In the genomic region with DNA sequence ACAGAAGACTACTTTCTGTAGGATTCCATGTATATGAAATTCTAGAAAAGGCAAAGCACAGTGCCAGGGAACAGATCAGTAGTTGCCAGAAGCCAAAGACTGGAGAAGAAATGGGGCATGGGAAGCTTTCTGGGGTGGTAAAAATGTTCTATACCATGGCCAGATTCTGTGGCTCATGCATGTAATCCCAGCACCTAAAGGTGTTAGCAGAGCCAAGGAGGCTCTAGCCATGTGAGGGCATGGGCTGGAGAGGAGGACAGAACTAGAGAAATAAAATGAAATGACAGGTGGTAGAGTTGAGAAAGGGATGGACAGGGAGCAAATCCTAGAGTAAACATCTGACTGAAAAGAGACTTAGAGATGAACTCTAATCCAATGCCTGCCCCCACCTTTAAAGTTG, we compare ENCODE assay signal across 16 cellular contexts. TPM values are rescaled to one million over a fixed set of nuclear protein-coding genes. Genes with fewer than 3 reads are reported as not detected.
DNase-seq lines count a peak whose midpoint lies in the region; ATAC-seq, FAIRE-seq and TF ChIP-seq lines count a peak whose summit lies in the region.
"Had no signal": no experiment of that assay in that cellular context is flagged by ENCODE, and none has a peak within 500 bp of the region (broad histone marks: within the 10 kb centered on the region; RNA-seq: fewer than 3 reads in every experiment).

No MANE protein-coding gene starts in this region.

- H3K4me1 Mint-ChIP-seq in activated CD8-positive, alpha-beta T cell treated with anti-CD3 and anti-CD28 coated beads, Interleukin-2, amount 10 ng/mL, durations not matched to agents 7 days and 5 days (ENCODE audit: low read depth), result peaks cover 12% of the 10 kb centered on the region
- H3K4me1 Mint-ChIP-seq in activated T-helper 1 cell treated with anti-CD3 and anti-CD28 coated beads, Interleukin-12 subunit alpha, Interleukin-12 subunit beta, Interleukin-2, Interleukin-4 antibody, amounts not matched to agents 30 ng/mL and 10 ng/mL and 1 ng/mL, durations not matched to agents 14 hours and 24 hours and 36 hours (ENCODE audit: low read depth), result no peaks in the 10 kb centered on the region
- H3K4me1 Mint-ChIP-seq: natural killer cell had no signal

- no peak overlapping the region for H3K27ac Mint-ChIP-seq in activated CD8-positive, alpha-beta T cell treated with anti-CD3 and anti-CD28 coated beads, Interleukin-2, amount 10 ng/mL, durations not matched to agents 7 days and 5 days
- H3K27ac Mint-ChIP-seq in activated T-helper 1 cell treated with anti-CD3 and anti-CD28 coated beads, Interleukin-12 subunit alpha, Interleukin-12 subunit beta, Interleukin-2, Interleukin-4 antibody, amounts not matched to agents 30 ng/mL and 10 ng/mL and 1 ng/mL, durations not matched to agents 14 hours and 24 hours and 36 hours, result no peak overlapping the region
- H3K27ac Mint-ChIP-seq: immature natural killer cell, natural killer cell had no signal

- H4K20me1 ChIP-seq in HepG2 (ENCODE audit: insufficient read depth, low read length), result no peaks in the 10 kb centered on the region
- H4K20me1 ChIP-seq in MM.1S (ENCODE audit: insufficient read depth, low read length), result no peaks in the 10 kb centered on the region

- H3K9ac ChIP-seq in HepG2 (ENCODE audit: insufficient read depth, low read depth, low read length) (peak overlapping the region; percentile 67), MM.1S (ENCODE audit: low read length) (peak overlapping the region; percentile 70)

- intact Hi-C loops in HepG2 (cut with micrococcal nuclease; ENCODE audit: unreplicated experiment), result no loop called here
- intact Hi-C loops in right lobe of liver (cut with DNase I), result no loop called here
- intact Hi-C loops in activated T-helper 1 cell treated with anti-CD3 and anti-CD28 coated beads, Interleukin-12 subunit alpha, Interleukin-12 subunit beta, Interleukin-2, Interleukin-4 antibody, amounts not matched to agents 30 ng/mL and 10 ng/mL and 1 ng/mL, durations not matched to agents 14 hours and 24 hours and 36 hours (cut with micrococcal nuclease), result loop anchor here (10.0 kb wide), 1 partner anchor 76 kb away; no protein-coding TSS in a partner anchor

- H3K27ac ChIP-seq in HepG2 (ENCODE audit: extremely low read length, insufficient read depth, low read length) (no peak overlapping the region), right lobe of liver (no peak overlapping the region), MM.1S (ENCODE audit: low read length) (no peak overlapping the region), foreskin keratinocyte (no peak overlapping the region)
- H3K27ac ChIP-seq: prostate gland had no signal

- TF ChIP-seq EP300 in HepG2 (IDR thresholded peaks at IDR 0.05; ENCODE audit: low read depth in 2 of 2, low read length in 2 of 2) (no peak), HepG2 (CRISPR knock-in tag; IDR thresholded peaks at IDR 0.05; ENCODE audit: borderline replicate concordance) (no peak)

- no peaks in the 10 kb centered on the region for H3K9me3 Mint-ChIP-seq in activated CD8-positive, alpha-beta T cell treated with anti-CD3 and anti-CD28 coated beads, Interleukin-2, amount 10 ng/mL, durations not matched to agents 7 days and 5 days (ENCODE audit: insufficient read depth)
- no peaks in the 10 kb centered on the region for H3K9me3 Mint-ChIP-seq in activated T-helper 1 cell treated with anti-CD3 and anti-CD28 coated beads, Interleukin-12 subunit alpha, Interleukin-12 subunit beta, Interleukin-2, Interleukin-4 antibody, amounts not matched to agents 30 ng/mL and 10 ng/mL and 1 ng/mL, durations not matched to agents 14 hours and 24 hours and 36 hours
- H3K9me3 Mint-ChIP-seq: immature natural killer cell, natural killer cell had no signal

- DNase-seq in HepG2 (ENCODE audit: low spot score) (no peak), right lobe of liver (no peak), MM.1S (no peak), foreskin keratinocyte (no peak), NCI-H1417 treated with DMSO at 0.1 percent for 48 hours (lab: John Stamatoyannopoulos, UW) (no peak)
- DNase-seq in activated CD8-positive, alpha-beta T cell treated with anti-CD3 and anti-CD28 coated beads, Interleukin-2, amount 10 ng/mL, durations not matched to agents 7 days and 5 days, result no peak
- no peak for DNase-seq in activated T-helper 1 cell treated with anti-CD3 and anti-CD28 coated beads, Interleukin-12 subunit alpha, Interleukin-12 subunit beta, Interleukin-2, Interleukin-4 antibody, amounts not matched to agents 30 ng/mL and 10 ng/mL and 1 ng/mL, durations not matched to agents 14 hours and 24 hours and 36 hours (ENCODE audit: low spot score)
- DNase-seq: activated CD4-positive, alpha-beta T cell treated with anti-CD3 and anti-CD28 coated beads for 1 hour; AML-193; immature natural killer cell; natural killer cell; NCI-H187 had no signal

- in situ Hi-C loops in HepG2 (cut with HindIII; ENCODE audit: extremely low pct_ligation_motif_present, low pct_unique_long_range_greater_than_20kb), result no loop called here

- peaks cover 8% of the 10 kb centered on the region for H3K27me3 Mint-ChIP-seq in activated CD8-positive, alpha-beta T cell treated with anti-CD3 and anti-CD28 coated beads, Interleukin-2, amount 10 ng/mL, durations not matched to agents 7 days and 5 days (ENCODE audit: low read depth)
- H3K27me3 Mint-ChIP-seq in activated T-helper 1 cell treated with anti-CD3 and anti-CD28 coated beads, Interleukin-12 subunit alpha, Interleukin-12 subunit beta, Interleukin-2, Interleukin-4 antibody, amounts not matched to agents 30 ng/mL and 10 ng/mL and 1 ng/mL, durations not matched to agents 14 hours and 24 hours and 36 hours (ENCODE audit: insufficient read depth), result peaks cover 19% of the 10 kb centered on the region

- no peaks in the 10 kb centered on the region for H3K79me2 ChIP-seq in HepG2 (ENCODE audit: insufficient read depth, low read length)
- H3K79me2 ChIP-seq in MM.1S (ENCODE audit: low read length), result peaks cover 53% of the 10 kb centered on the region

- H2AFZ ChIP-seq in HepG2 (ENCODE audit: low read length) (peak overlapping the region; percentile 71), MM.1S (ENCODE audit: low read length) (peak overlapping the region; percentile 96)

- BruUV-seq in HepG2 (replicated peaks; lab: Mats Ljungman, UMichigan), result TSS peak; percentile 82

- H3K27me3 ChIP-seq in HepG2 (ENCODE audit: control insufficient read depth in 1 of 2, insufficient read depth in 2 of 2, low read length in 2 of 2) (no peaks in the 10 kb centered on the region), right lobe of liver (no peaks in the 10 kb centered on the region), MM.1S (replicated peaks; ENCODE audit: insufficient read depth, low read length) (no peaks in the 10 kb centered on the region), foreskin keratinocyte (peaks cover 37% of the 10 kb centered on the region)

- H3K36me3 Mint-ChIP-seq in activated CD8-positive, alpha-beta T cell treated with anti-CD3 and anti-CD28 coated beads, Interleukin-2, amount 10 ng/mL, durations not matched to agents 7 days and 5 days (ENCODE audit: low read depth), result no peaks in the 10 kb centered on the region
- no peaks in the 10 kb centered on the region for H3K36me3 Mint-ChIP-seq in activated T-helper 1 cell treated with anti-CD3 and anti-CD28 coated beads, Interleukin-12 subunit alpha, Interleukin-12 subunit beta, Interleukin-2, Interleukin-4 antibody, amounts not matched to agents 30 ng/mL and 10 ng/mL and 1 ng/mL, durations not matched to agents 14 hours and 24 hours and 36 hours (ENCODE audit: low read depth)
- H3K36me3 Mint-ChIP-seq: immature natural killer cell, natural killer cell had no signal

- FAIRE-seq in HepG2 (lab: Jason Lieb, UNC), result no peak
- FAIRE-seq: astrocyte, RCC 7860 had no signal

- H3K36me3 ChIP-seq in HepG2 (replicated peaks in 1 of 2; ENCODE audit: control insufficient read depth in 1 of 2, insufficient read depth in 2 of 2, low read length in 2 of 2), result no peaks in the 10 kb centered on the region
- no peaks in the 10 kb centered on the region for H3K36me3 ChIP-seq in right lobe of liver
- no peaks in the 10 kb centered on the region for H3K36me3 ChIP-seq in MM.1S (replicated peaks; ENCODE audit: insufficient read depth, low read length)
- H3K36me3 ChIP-seq: prostate gland had no signal

- H3K4me2 ChIP-seq in HepG2 (ENCODE audit: low read depth, low read length) (peak overlapping the region; percentile 72), MM.1S (ENCODE audit: low read depth, low read length) (peak overlapping the region; percentile 93)

- peaks cover 6% of the 10 kb centered on the region for H3F3A ChIP-seq in MM.1S (ENCODE audit: insufficient read depth, low read length)

- ATAC-seq in HepG2 (peak; percentile 35; the same call in 2 of the 3 replicates), right lobe of liver (no peak), GM21515 (IDR thresholded peaks at IDR 0.05; ENCODE audit: unreplicated experiment) (no peak), foreskin keratinocyte (no peak)
- ATAC-seq in activated CD8-positive, alpha-beta T cell treated with anti-CD3 and anti-CD28 coated beads, Interleukin-2, amount 10 ng/mL, durations not matched to agents 7 days and 5 days, result no peak
- ATAC-seq: natural killer cell had no signal

- H3K9me3 ChIP-seq in HepG2 (ENCODE audit: low read length) (no peaks in the 10 kb centered on the region), right lobe of liver (no peaks in the 10 kb centered on the region), MM.1S (replicated peaks; ENCODE audit: insufficient read depth, low read length) (no peaks in the 10 kb centered on the region)
- H3K9me3 ChIP-seq: prostate gland had no signal

- CTCF ChIA-PET in HepG2 (lab: Yijun Ruan, JAX; ENCODE audit: low intra/inter-chr PET ratio, low total read pairs), result interaction anchor here (1.1 kb wide), 1 partner anchor 816 kb away, joined by 3 read pairs; no protein-coding TSS in a partner anchor
- CTCF ChIA-PET in activated CD8-positive, alpha-beta T cell treated with anti-CD3 and anti-CD28 coated beads, Interleukin-2, amount 10 ng/mL, durations not matched to agents 7 days and 5 days (lab: Charles Lee), result interaction anchor here (0.9 to 2.3 kb wide), 9 partner anchors 11 to 836 kb away, joined by 3 to 23 read pairs (median 8); partner anchors contain the start of gene HMGXB4

- H3K4me1 ChIP-seq in HepG2 (ENCODE audit: insufficient read depth, low read length) (peaks cover 31% of the 10 kb centered on the region), right lobe of liver (no peaks in the 10 kb centered on the region), MM.1S (ENCODE audit: low read length) (peaks cover 28% of the 10 kb centered on the region), foreskin keratinocyte (no peaks in the 10 kb centered on the region)

- H3K9me2 ChIP-seq in MM.1S (replicated peaks; ENCODE audit: insufficient read depth, low read length), result no peaks in the 10 kb centered on the region

- TF ChIP-seq RAD21 in HepG2 (CRISPR knock-in tag; IDR thresholded peaks at IDR 0.05), result no peak

- H3K4me3 Mint-ChIP-seq in activated CD8-positive, alpha-beta T cell treated with anti-CD3 and anti-CD28 coated beads, Interleukin-2, amount 10 ng/mL, durations not matched to agents 7 days and 5 days, result peak overlapping the region; percentile 19
- H3K4me3 Mint-ChIP-seq in activated T-helper 1 cell treated with anti-CD3 and anti-CD28 coated beads, Interleukin-12 subunit alpha, Interleukin-12 subunit beta, Interleukin-2, Interleukin-4 antibody, amounts not matched to agents 30 ng/mL and 10 ng/mL and 1 ng/mL, durations not matched to agents 14 hours and 24 hours and 36 hours, result no peak overlapping the region
- H3K4me3 Mint-ChIP-seq: natural killer cell had no signal

- TF ChIP-seq POLR2A in HepG2 (IDR thresholded peaks at IDR 0.05; ENCODE audit: insufficient read depth in 1 of 2, low read depth in 2 of 2, low read length in 2 of 2) (no peak), right lobe of liver (IDR thresholded peaks at IDR 0.05) (no peak)

- H3K4me3 ChIP-seq in HepG2 (replicated peaks in 1 of 3; ENCODE audit: insufficient read depth in 1 of 3, low read depth in 2 of 3, low read length in 3 of 3), result peak overlapping the region; percentile 48 to 57 (median 57)
- no peak overlapping the region for H3K4me3 ChIP-seq in right lobe of liver
- H3K4me3 ChIP-seq in MM.1S (ENCODE audit: low read length), result peak overlapping the region; percentile 88
- H3K4me3 ChIP-seq: prostate gland had no signal

- TF ChIP-seq CTCF in HepG2 (CRISPR knock-in tag; IDR thresholded peaks at IDR 0.05) (no peak), right lobe of liver (IDR thresholded peaks at IDR 0.05) (no peak), MM.1S (IDR thresholded peaks at IDR 0.05; ENCODE audit: low read length) (no peak), foreskin keratinocyte (conservative IDR thresholded peaks at IDR 0.05) (no peak)

- POLR2A ChIA-PET in HepG2 (lab: Yijun Ruan, JAX), result no interaction called here
- POLR2A ChIA-PET in activated CD8-positive, alpha-beta T cell treated with anti-CD3 and anti-CD28 coated beads, Interleukin-2, amount 10 ng/mL, durations not matched to agents 7 days and 5 days (lab: Charles Lee), result interaction anchor here (0.5 kb wide), 1 partner anchor 550 kb away, joined by 4 read pairs; no protein-coding TSS in a partner anchor

RNA-seq across cellular contexts. Expression of gene HMGXB4, which starts 26.9 kb away (rescaled TPM):
- total RNA-seq in HepG2 (2016; rRNA removed; fragmentation: Illumina TruSeq; extraction: Trizol) (13.9 and 14.4 TPM in 2 replicates), right lobe of liver (1 to 10 TPM; 4.6 to 8.2 (median 5.7) TPM), foreskin keratinocyte (19.8 and 20.5 TPM in 2 replicates)
- total RNA-seq in HepG2 (2016; cell fraction: cytosol; rRNA removed; fragmentation: Illumina TruSeq; extraction: Trizol; ENCODE audit: low read depth), result 4.6 and 5.0 TPM in 2 replicates
- total RNA-seq in HepG2 (2016; cell fraction: insoluble cytoplasmic fraction; rRNA removed; fragmentation: Illumina TruSeq; extraction: Trizol), result 14.4 and 14.9 TPM in 2 replicates
- 7.8 and 8.6 TPM in 2 replicates for total RNA-seq in HepG2 (2016; cell fraction: membrane; rRNA removed; fragmentation: Illumina TruSeq; extraction: Trizol)
- total RNA-seq in HepG2 (2016; cell fraction: nucleus; rRNA removed; fragmentation: Illumina TruSeq; extraction: Trizol), result 19.3 and 22.2 TPM in 2 replicates
- polyA plus RNA-seq in HepG2 (2011; rRNA removed) (12.1 and 16.3 TPM in 2 replicates), foreskin keratinocyte (5.4 and 7.1 TPM in 2 replicates)
- 6.8 and 8.2 TPM in 2 replicates for polyA plus RNA-seq in HepG2 (2011; cell fraction: cytosol; rRNA removed)
- polyA plus RNA-seq in HepG2 (2011; cell fraction: nucleus; rRNA removed), result 15.1 and 15.5 TPM in 2 replicates
- 8.7 and 12.7 TPM in 2 replicates for polyA plus RNA-seq in HepG2 (2012)
- polyA plus RNA-seq in HepG2 (2016; cell fraction: cytosol; fragmentation: Illumina TruSeq; extraction: Trizol; ENCODE audit: low read depth), result 0.37 and 0.62 TPM in 2 replicates
- polyA plus RNA-seq in HepG2 (2016; cell fraction: insoluble cytoplasmic fraction; fragmentation: Illumina TruSeq; extraction: Trizol; ENCODE audit: low read depth), result 16.2 and 17.1 TPM in 2 replicates
- 2.7 and 2.9 TPM in 2 replicates for polyA plus RNA-seq in HepG2 (2016; cell fraction: membrane; fragmentation: Illumina TruSeq; extraction: Trizol; ENCODE audit: low read depth)
- polyA plus RNA-seq in HepG2 (2016; cell fraction: nucleus; fragmentation: Illumina TruSeq; extraction: Trizol; ENCODE audit: insufficient read depth, low read depth), result 24.2 and 30.5 TPM in 2 replicates
- 38.9 and 39.2 TPM in 2 replicates for polyA minus RNA-seq in HepG2 (2011; rRNA and poly(A)+ RNA removed; ENCODE audit: low replicate concordance)
- polyA minus RNA-seq in HepG2 (2011; cell fraction: cytosol; rRNA and poly(A)+ RNA removed), result 8.6 and 10.1 TPM in 2 replicates
- 59.7 and 70.8 TPM in 2 replicates for polyA minus RNA-seq in HepG2 (2011; cell fraction: nucleus; rRNA and poly(A)+ RNA removed)
- total RNA-seq in activated CD8-positive, alpha-beta T cell treated with anti-CD3 and anti-CD28 coated beads, Interleukin-2, amount 10 ng/mL, durations not matched to agents 7 days and 5 days, result 10 to 100 TPM; 34.0 to 36.0 TPM
- total RNA-seq in activated T-helper 1 cell treated with anti-CD3 and anti-CD28 coated beads, Interleukin-12 subunit alpha, Interleukin-12 subunit beta, Interleukin-2, Interleukin-4 antibody, amounts not matched to agents 30 ng/mL and 10 ng/mL and 1 ng/mL, durations not matched to agents 14 hours and 24 hours and 36 hours, result 45.7 and 47.9 TPM in 2 replicates

Comparison
In these comparisons a context has a peak if more than half of its experiments do, and no peak if none do; other contexts are left out.
1. H3K4me3 ChIP-seq: peak in HepG2 (3 of 3) and MM.1S (single experiment); none in right lobe of liver (0 of 3).